ENCODE assay signal across 8 cellular contexts in genomic region chr1:12480748-12481362, GRCh38.
A peak's percentile ranks its signal among the peaks of the same experiment; 100 is the strongest.
DNase-seq lines count a peak whose midpoint lies in the region; ATAC-seq and TF ChIP-seq lines count a peak whose summit lies in the region.

No MANE protein-coding gene starts in this region.

- ATAC-seq in activated CD8-positive, alpha-beta memory T cell treated with anti-CD3 and anti-CD28 coated beads, Interleukin-2, amount 10 ng/mL, durations not matched to agents 7 days and 5 days, result peak; percentile 53
- ATAC-seq in stimulated activated naive CD8-positive, alpha-beta T cell treated with anti-CD3 and anti-CD28 coated beads, Interleukin-15, Interleukin-2, amounts not matched to agents 100 U/mL and 50 U/mL, for 24 hours, result peak; percentile 76

- H3K27ac ChIP-seq in CD8-positive, alpha-beta memory T cell (ENCODE audit: low read depth, low read length), result no peak overlapping the region
- H3K27ac ChIP-seq in left ventricle myocardium inferior (replicated peaks), result peak overlapping the region; percentile 89

- peak overlapping the region in 4 of 7 donors; percentile 32 to 53 (median 38) for H3K4me3 Mint-ChIP-seq in CD8-positive, alpha-beta memory T cell
- H3K4me3 Mint-ChIP-seq in activated CD8-positive, alpha-beta memory T cell treated with anti-CD3 and anti-CD28 coated beads, Interleukin-2, amount 10 ng/mL, durations not matched to agents 7 days and 5 days, result no peak overlapping the region

- peaks cover 64% of the 10 kb centered on the region for H3K4me1 ChIP-seq in CD8-positive, alpha-beta memory T cell (ENCODE audit: insufficient read depth, low read length)
- H3K4me1 ChIP-seq in left ventricle myocardium inferior, result peaks cover 96% of the 10 kb centered on the region

- H3K36me3 ChIP-seq in CD8-positive, alpha-beta memory T cell (ENCODE audit: insufficient read depth, low read length), result peaks cover 4% of the 10 kb centered on the region
- no peaks in the 10 kb centered on the region for H3K36me3 ChIP-seq in left ventricle myocardium inferior

- H3K4me3 ChIP-seq in CD8-positive, alpha-beta memory T cell (ENCODE audit: low read length), result no peak overlapping the region
- no peak overlapping the region for H3K4me3 ChIP-seq in Jurkat, Clone E6-1 (ENCODE audit: low read length)
- no peak overlapping the region for H3K4me3 ChIP-seq in left ventricle myocardium inferior

- peak in 1 of 5 donors; percentile 34 for DNase-seq in CD8-positive, alpha-beta memory T cell
- peak; percentile 80 for DNase-seq in Jurkat, Clone E6-1 (ENCODE audit: low read depth, low spot score)
- peak; percentile 54 for DNase-seq in activated CD8-positive, alpha-beta memory T cell treated with anti-CD3 and anti-CD28 coated beads, Interleukin-2, amount 10 ng/mL, durations not matched to agents 7 days and 5 days
- no peak for DNase-seq in left ventricle myocardium inferior
- DNase-seq in stimulated activated naive CD8-positive, alpha-beta T cell treated with anti-CD3 and anti-CD28 coated beads, Interleukin-15, Interleukin-2, amounts not matched to agents 100 U/mL and 50 U/mL, for 24 hours, result no peak
- no peak for DNase-seq in NCI-H2227 treated with DMSO at 0.1 percent for 48 hours (lab: John Stamatoyannopoulos, UW)
- no peak for DNase-seq in NCI-H1436 treated with DMSO at 0.1 percent for 48 hours (lab: John Stamatoyannopoulos, UW)
- DNase-seq in NCI-H526 (lab: John Stamatoyannopoulos, UW), result no peak

- TF ChIP-seq CTCF in left ventricle myocardium inferior (IDR thresholded peaks at IDR 0.05; ENCODE audit: borderline replicate concordance), result no peak

- peaks cover 7 to 30% (median 13%) of the 10 kb centered on the region in 3 donors for H3K36me3 Mint-ChIP-seq in CD8-positive, alpha-beta memory T cell
- H3K36me3 Mint-ChIP-seq in activated CD8-positive, alpha-beta memory T cell treated with anti-CD3 and anti-CD28 coated beads, Interleukin-2, amount 10 ng/mL, durations not matched to agents 7 days and 5 days, result peaks cover 13% of the 10 kb centered on the region

- no peaks in the 10 kb centered on the region for H3K9me3 Mint-ChIP-seq in CD8-positive, alpha-beta memory T cell
- no peaks in the 10 kb centered on the region for H3K9me3 Mint-ChIP-seq in activated CD8-positive, alpha-beta memory T cell treated with anti-CD3 and anti-CD28 coated beads, Interleukin-2, amount 10 ng/mL, durations not matched to agents 7 days and 5 days (ENCODE audit: low read depth)

- H3K27me3 ChIP-seq in CD8-positive, alpha-beta memory T cell (ENCODE audit: insufficient read depth, low read length, poor library complexity, severe bottlenecking), result no peaks in the 10 kb centered on the region
- no peaks in the 10 kb centered on the region for H3K27me3 ChIP-seq in left ventricle myocardium inferior (ENCODE audit: low read depth)

- peaks cover 55 to 65% (median 63%) of the 10 kb centered on the region in 3 donors for H3K4me1 Mint-ChIP-seq in CD8-positive, alpha-beta memory T cell
- peaks cover 56% of the 10 kb centered on the region for H3K4me1 Mint-ChIP-seq in activated CD8-positive, alpha-beta memory T cell treated with anti-CD3 and anti-CD28 coated beads, Interleukin-2, amount 10 ng/mL, durations not matched to agents 7 days and 5 days

- POLR2A ChIA-PET in CD8-positive, alpha-beta memory T cell (lab: Charles Lee), result no interaction called here

- intact Hi-C loops in left ventricle myocardium inferior (cut with micrococcal nuclease), result no loop called here

- no peaks in the 10 kb centered on the region for H3K9me3 ChIP-seq in CD8-positive, alpha-beta memory T cell (ENCODE audit: low read length)
- no peaks in the 10 kb centered on the region for H3K9me3 ChIP-seq in left ventricle myocardium inferior (replicated peaks)

- CTCF ChIA-PET in CD8-positive, alpha-beta memory T cell (lab: Charles Lee), result no interaction called here
- CTCF ChIA-PET in activated CD8-positive, alpha-beta memory T cell treated with anti-CD3 and anti-CD28 coated beads, Interleukin-2, amount 10 ng/mL, durations not matched to agents 7 days and 5 days (lab: Charles Lee), result no interaction called here

- peak overlapping the region; percentile 68 to 95 (median 84) for H3K27ac Mint-ChIP-seq in CD8-positive, alpha-beta memory T cell
- H3K27ac Mint-ChIP-seq in activated CD8-positive, alpha-beta memory T cell treated with anti-CD3 and anti-CD28 coated beads, Interleukin-2, amount 10 ng/mL, durations not matched to agents 7 days and 5 days, result peak overlapping the region; percentile 76

- no peaks in the 10 kb centered on the region for H3K27me3 Mint-ChIP-seq in CD8-positive, alpha-beta memory T cell
- no peaks in the 10 kb centered on the region for H3K27me3 Mint-ChIP-seq in activated CD8-positive, alpha-beta memory T cell treated with anti-CD3 and anti-CD28 coated beads, Interleukin-2, amount 10 ng/mL, durations not matched to agents 7 days and 5 days

Comparison
In these comparisons a context has a peak if more than half of its experiments do, and no peak if none do; other contexts are left out.
1. DNase-seq: peak in Jurkat, Clone E6-1 (single experiment) and activated CD8-positive, alpha-beta memory T cell treated with anti-CD3 and anti-CD28 coated beads, Interleukin-2, amount 10 ng/mL, durations not matched to agents 7 days and 5 days (single experiment); none in left ventricle myocardium inferior (single experiment), stimulated activated naive CD8-positive, alpha-beta T cell treated with anti-CD3 and anti-CD28 coated beads, Interleukin-15, Interleukin-2, amounts not matched to agents 100 U/mL and 50 U/mL, for 24 hours (single experiment), NCI-H2227 treated with DMSO at 0.1 percent for 48 hours (single experiment), NCI-H1436 treated with DMSO at 0.1 percent for 48 hours (single experiment) and NCI-H526 (0 of 2).